1 cellular context compared by ENCODE assay signal in genomic region chr15:57541271-57541670, GRCh38.
TF ChIP-seq lines count a peak whose summit lies in the region.

No MANE protein-coding gene starts in this region.

TF ChIP-seq in GM23338, 12 proteins besides CTCF, POLR2A, EP300 and RAD21 (continued from another document):
- no peak for TF ChIP-seq ZNF462 (CRISPR knock-in tag; IDR thresholded peaks at IDR 0.05)
- TF ChIP-seq ETS1 (IDR thresholded peaks at IDR 0.05): no peak
